In genomic region chr21:17390575-17390974, GRCh38 we compare ENCODE assay signal across 20 cellular contexts.
"Had no signal": no experiment of that assay in that cellular context is flagged by ENCODE, and none has a peak within 500 bp of the region (broad histone marks: within the 10 kb centered on the region; RNA-seq: fewer than 3 reads in every experiment).

No MANE protein-coding gene starts in this region.

- H3K27me3 ChIP-seq: heart left ventricle, neutrophil, spleen, tibial artery, upper lobe of left lung, uterus had no signal

- FAIRE-seq: frontal cortex, islet of Langerhans had no signal

- DNase-seq: effector CD4-positive, alpha-beta T cell; endodermal cell; heart left ventricle; hippocampal formation; kidney glomerular epithelial cell; mesendoderm; naive B cell; spleen; stimulated activated CD4-positive, alpha-beta T cell treated with anti-CD3 and anti-CD28 coated beads, Interleukin-15, amount 100 ng/mL, for 24 hours; stimulated activated CD4-positive, alpha-beta T cell treated with anti-CD3 and anti-CD28 coated beads, Interleukin-1b, Interleukin-23, amount 100 ng/mL, for 48 hours; stimulated activated CD4-positive, alpha-beta T cell treated with anti-CD3 and anti-CD28 coated beads, Interleukin-4, amount 100 ng/mL, for 24 hours; tibial artery; uterus had no signal

- H3K36me3 ChIP-seq: heart left ventricle, neutrophil, spleen, tibial artery, upper lobe of left lung, uterus had no signal

- H3K36me3 Mint-ChIP-seq: naive B cell; stimulated activated memory B cell treated with anti-CD40 and anti-IgM and Interleukin-4, amounts not matched to agents 10 μg/mL and 1 μg/mL and 100 μg/mL, for 72 hours had no signal

- H3K4me1 ChIP-seq: heart left ventricle, spleen, tibial artery, upper lobe of left lung, uterus had no signal

- H3K27ac Mint-ChIP-seq: endodermal cell; naive B cell; nephron; stimulated activated memory B cell treated with anti-CD40 and anti-IgM and Interleukin-4, amounts not matched to agents 10 μg/mL and 1 μg/mL and 100 μg/mL, for 72 hours; stimulated activated naive CD8-positive, alpha-beta T cell treated with anti-CD3 and anti-CD28 coated beads, Interleukin-15, Interleukin-2, amounts not matched to agents 100 ng/mL and 50 ng/mL, for 24 hours had no signal

- H3K4me1 Mint-ChIP-seq: nephron; stimulated activated memory B cell treated with anti-CD40 and anti-IgM and Interleukin-4, amounts not matched to agents 10 μg/mL and 1 μg/mL and 100 μg/mL, for 72 hours had no signal

- H3K4me3 ChIP-seq: heart left ventricle, spleen, tibial artery, upper lobe of left lung, uterus had no signal

- H3K4me3 Mint-ChIP-seq: endodermal cell; naive B cell; nephron; stimulated activated memory B cell treated with anti-CD40 and anti-IgM and Interleukin-4, amounts not matched to agents 10 μg/mL and 1 μg/mL and 100 μg/mL, for 72 hours; stimulated activated naive CD8-positive, alpha-beta T cell treated with anti-CD3 and anti-CD28 coated beads, Interleukin-15, Interleukin-2, amounts not matched to agents 100 ng/mL and 50 ng/mL, for 24 hours had no signal

- H3K27me3 Mint-ChIP-seq: stimulated activated memory B cell treated with anti-CD40 and anti-IgM and Interleukin-4, amounts not matched to agents 10 μg/mL and 1 μg/mL and 100 μg/mL, for 72 hours; stimulated activated naive CD8-positive, alpha-beta T cell treated with anti-CD3 and anti-CD28 coated beads, Interleukin-15, Interleukin-2, amounts not matched to agents 100 ng/mL and 50 ng/mL, for 24 hours had no signal

- H3K9me3 Mint-ChIP-seq: endodermal cell; naive B cell; nephron; stimulated activated memory B cell treated with anti-CD40 and anti-IgM and Interleukin-4, amounts not matched to agents 10 μg/mL and 1 μg/mL and 100 μg/mL, for 72 hours; stimulated activated naive CD8-positive, alpha-beta T cell treated with anti-CD3 and anti-CD28 coated beads, Interleukin-15, Interleukin-2, amounts not matched to agents 100 ng/mL and 50 ng/mL, for 24 hours had no signal

- H3K9me3 ChIP-seq: heart left ventricle, neutrophil, spleen, tibial artery, upper lobe of left lung, uterus had no signal

- H3K27ac ChIP-seq: heart left ventricle, neutrophil, spleen, tibial artery, upper lobe of left lung, uterus had no signal
